In the genomic region with DNA sequence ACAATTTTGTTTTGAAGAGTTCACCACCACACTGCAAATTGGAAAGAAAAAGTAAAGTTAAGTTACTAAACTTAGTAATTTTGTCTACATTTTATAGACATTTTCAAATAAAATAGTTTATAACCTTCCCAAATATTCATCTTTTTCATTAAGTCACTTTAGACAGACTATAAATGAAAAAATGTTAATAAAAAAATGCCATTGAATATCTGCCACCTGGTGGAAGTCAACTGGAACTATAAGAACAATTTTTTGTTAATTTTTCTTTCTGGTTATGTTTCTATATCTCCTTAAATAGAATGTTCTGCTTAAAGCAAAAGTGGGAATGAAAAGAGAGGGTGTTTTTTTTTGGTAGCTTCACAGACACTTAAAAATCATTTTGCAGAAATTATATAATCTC, we compare ENCODE assay signal across 11 cellular contexts.
A peak's percentile ranks its signal among the peaks of the same experiment; 100 is the strongest.
DNase-seq lines count a peak whose midpoint lies in the region; ATAC-seq, FAIRE-seq and TF ChIP-seq lines count a peak whose summit lies in the region.
"Had no signal": no experiment of that assay in that cellular context is flagged by ENCODE, and none has a peak within 500 bp of the region (broad histone marks: within the 10 kb centered on the region; RNA-seq: fewer than 3 reads in every experiment).

No MANE protein-coding gene starts in this region.

- no peak for TF ChIP-seq POLR2A in adrenal gland (IDR thresholded peaks at IDR 0.05)

- no peak overlapping the region for H2AFZ ChIP-seq in mesenchymal stem cell (ENCODE audit: low read depth, low read length)

- H3K27ac ChIP-seq in mesenchymal stem cell (ENCODE audit: low read length, poor library complexity, severe bottlenecking) (no peak overlapping the region), adrenal gland (no peak overlapping the region)
- H3K27ac ChIP-seq: upper lobe of left lung had no signal

- H2BK5ac ChIP-seq in mesenchymal stem cell (ENCODE audit: low read depth, low read length, poor library complexity, severe bottlenecking), result no peak overlapping the region

- no peak overlapping the region for H4K8ac ChIP-seq in mesenchymal stem cell (ENCODE audit: low read length)

- no peak for DNase-seq in D721Med (ENCODE audit: insufficient read length, low spot score)
- peak; percentile 11 to 52 for DNase-seq in Kasumi-1 (lab: John Stamatoyannopoulos, UW)
- DNase-seq in astrocyte of the hippocampus (ENCODE audit: low read depth, low spot score), result peak; percentile 3
- DNase-seq in mesenchymal stem cell, result peak; percentile 5
- DNase-seq in activated naive CD4-positive, alpha-beta T cell treated with anti-CD3 and anti-CD28 coated beads, Interleukin-2, amount 50 U/mL, for 72 hours (ENCODE audit: low spot score in 2 of 2), result no peak
- DNase-seq in adrenal gland, result no peak
- DNase-seq: cortex of kidney, NCI-H1930, RPMI8226, upper lobe of left lung had no signal

- peak; percentile 33 for TF ChIP-seq CTCF in D721Med (IDR thresholded peaks at IDR 0.05; ENCODE audit: insufficient read depth, missing control alignments)
- TF ChIP-seq CTCF in adrenal gland (IDR thresholded peaks at IDR 0.05), result peak in 1 of 6 experiments; percentile 36

- H3K79me1 ChIP-seq in mesenchymal stem cell (replicated peaks; ENCODE audit: low read length, poor library complexity, severe bottlenecking), result no peaks in the 10 kb centered on the region

- no peak overlapping the region for H3K4me2 ChIP-seq in mesenchymal stem cell (ENCODE audit: low read length, poor library complexity, severe bottlenecking)

- H3K27me3 ChIP-seq in mesenchymal stem cell (ENCODE audit: control insufficient read depth in 1 of 2, insufficient read depth in 1 of 2, low read length in 2 of 2), result no peaks in the 10 kb centered on the region
- H3K27me3 ChIP-seq in adrenal gland, result no peaks in the 10 kb centered on the region
- H3K27me3 ChIP-seq: upper lobe of left lung had no signal

- H3K4ac ChIP-seq in mesenchymal stem cell (ENCODE audit: low read depth in 1 of 2, low read length in 2 of 2), result no peak overlapping the region

- no peak overlapping the region for H4K91ac ChIP-seq in mesenchymal stem cell (ENCODE audit: low read length)

- H2BK15ac ChIP-seq in mesenchymal stem cell (ENCODE audit: low read depth, poor library complexity, severe bottlenecking), result no peak overlapping the region

- H3K4me3 ChIP-seq in mesenchymal stem cell (ENCODE audit: insufficient read depth in 1 of 2, low read depth in 1 of 2, low read length in 2 of 2), result no peak overlapping the region
- no peak overlapping the region for H3K4me3 ChIP-seq in adrenal gland
- H3K4me3 ChIP-seq: upper lobe of left lung had no signal

- H2BK12ac ChIP-seq in mesenchymal stem cell (ENCODE audit: low read length in 2 of 2), result no peak overlapping the region

- no peak for FAIRE-seq in D721Med (lab: Jason Lieb, UNC)

- no peaks in the 10 kb centered on the region for H3K36me3 Mint-ChIP-seq in activated naive CD4-positive, alpha-beta T cell treated with anti-CD3 and anti-CD28 coated beads, Interleukin-2, amount 50 U/mL, for 72 hours

- ATAC-seq in GM19328 (IDR thresholded peaks at IDR 0.05; ENCODE audit: unreplicated experiment), result no peak
- ATAC-seq in activated naive CD4-positive, alpha-beta T cell treated with anti-CD3 and anti-CD28 coated beads, Interleukin-2, amount 50 U/mL, for 72 hours, result no peak

- H3K9ac ChIP-seq in mesenchymal stem cell (ENCODE audit: low read length), result no peak overlapping the region

- no peak overlapping the region for H3K18ac ChIP-seq in mesenchymal stem cell (ENCODE audit: low read depth in 1 of 2, low read length in 2 of 2)

- H3K9me3 ChIP-seq in mesenchymal stem cell (ENCODE audit: control insufficient read depth, low read length) (peaks cover 3% of the 10 kb centered on the region), adrenal gland (replicated peaks in 1 of 3) (no peaks in the 10 kb centered on the region)

- H3K4me1 ChIP-seq in mesenchymal stem cell (ENCODE audit: control insufficient read depth, insufficient read depth, low read depth, low read length), result no peaks in the 10 kb centered on the region
- H3K4me1 ChIP-seq in adrenal gland (replicated peaks in 1 of 2), result no peaks in the 10 kb centered on the region
- H3K4me1 ChIP-seq: upper lobe of left lung had no signal

- intact Hi-C loops in adrenal gland (cut with DNase I), result no loop called here

- H3K23ac ChIP-seq in mesenchymal stem cell (ENCODE audit: low read length in 2 of 2), result no peak overlapping the region

- H3K36me3 ChIP-seq in mesenchymal stem cell (ENCODE audit: control insufficient read depth in 1 of 2, insufficient read depth in 2 of 2, low read depth in 1 of 2, low read length in 2 of 2) (no peaks in the 10 kb centered on the region), adrenal gland (replicated peaks in 1 of 2) (no peaks in the 10 kb centered on the region)
- H3K36me3 ChIP-seq: upper lobe of left lung had no signal

- H3K14ac ChIP-seq in mesenchymal stem cell (ENCODE audit: low read length in 2 of 2), result no peak overlapping the region

- H2AK5ac ChIP-seq in mesenchymal stem cell (ENCODE audit: low read length, severe bottlenecking), result no peak overlapping the region

- H3K9me3 Mint-ChIP-seq in activated naive CD4-positive, alpha-beta T cell treated with anti-CD3 and anti-CD28 coated beads, Interleukin-2, amount 50 U/mL, for 72 hours, result peaks cover 20 to 25% of the 10 kb centered on the region in 2 donors

- no peak overlapping the region for H3K27ac Mint-ChIP-seq in activated naive CD4-positive, alpha-beta T cell treated with anti-CD3 and anti-CD28 coated beads, Interleukin-2, amount 50 U/mL, for 72 hours

- H2BK120ac ChIP-seq in mesenchymal stem cell (ENCODE audit: low read depth, low read length), result no peak overlapping the region

Comparison
In these comparisons a context has a peak if more than half of its experiments do, and no peak if none do; other contexts are left out.
1. DNase-seq: peak in Kasumi-1 (2 of 2), astrocyte of the hippocampus (single experiment) and mesenchymal stem cell (single experiment); none in D721Med (single experiment), activated naive CD4-positive, alpha-beta T cell treated with anti-CD3 and anti-CD28 coated beads, Interleukin-2, amount 50 U/mL, for 72 hours (0 of 2) and adrenal gland (0 of 7).